ENCODE assay signal across 14 cellular contexts in the genomic region with DNA sequence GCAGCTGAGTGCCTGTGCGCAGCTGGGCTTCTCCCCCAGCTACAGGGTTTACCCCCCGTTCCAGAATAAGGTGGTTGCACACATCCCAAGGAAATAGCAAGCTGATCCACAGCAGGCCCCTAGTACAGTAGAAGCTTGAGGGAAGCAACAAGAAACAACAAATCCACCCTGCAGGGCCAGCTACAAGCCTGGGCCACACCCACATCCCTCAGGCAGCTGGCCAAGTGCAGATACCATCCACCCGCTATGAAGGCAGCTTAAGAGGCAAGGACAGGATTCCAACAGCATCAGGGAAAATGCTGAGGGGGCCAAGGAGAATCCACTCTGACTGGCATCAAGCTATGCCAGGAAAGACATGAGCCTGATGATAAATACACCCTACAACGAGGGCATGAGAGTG.
A peak's percentile ranks its signal among the peaks of the same experiment; 100 is the strongest.
DNase-seq lines count a peak whose midpoint lies in the region; ATAC-seq, FAIRE-seq and TF ChIP-seq lines count a peak whose summit lies in the region.
"Had no signal": no experiment of that assay in that cellular context is flagged by ENCODE, and none has a peak within 500 bp of the region (broad histone marks: within the 10 kb centered on the region; RNA-seq: fewer than 3 reads in every experiment).

No MANE protein-coding gene starts in this region.

- no peaks in the 10 kb centered on the region for H4K20me1 ChIP-seq in fibroblast of lung (ENCODE audit: control insufficient read depth, extremely low read depth, insufficient read depth, low read length)

- H3K36me3 Mint-ChIP-seq in nephron (ENCODE audit: low read depth), result no peaks in the 10 kb centered on the region
- H3K36me3 Mint-ChIP-seq: activated naive CD8-positive, alpha-beta T cell treated with anti-CD3 and anti-CD28 coated beads for 36 hours; CD4-positive, alpha-beta memory T cell had no signal

- H3K9me3 ChIP-seq in fibroblast of lung (ENCODE audit: control insufficient read depth, insufficient read depth, low read depth, low read length), result no peaks in the 10 kb centered on the region

- peaks cover 42% of the 10 kb centered on the region for H3K4me1 Mint-ChIP-seq in nephron
- H3K4me1 Mint-ChIP-seq: activated naive CD8-positive, alpha-beta T cell treated with anti-CD3 and anti-CD28 coated beads for 36 hours had no signal

- H3K27me3 ChIP-seq in fibroblast of lung (ENCODE audit: control insufficient read depth, insufficient read depth, low read length), result no peaks in the 10 kb centered on the region

- H3K9me3 Mint-ChIP-seq in nephron, result no peaks in the 10 kb centered on the region
- H3K9me3 Mint-ChIP-seq: activated naive CD8-positive, alpha-beta T cell treated with anti-CD3 and anti-CD28 coated beads for 36 hours; CD4-positive, alpha-beta memory T cell had no signal

- DNase-seq in AG09319 (ENCODE audit: extremely low read depth, low read depth) (peak; percentile 7), LNCaP clone FGC (ENCODE audit: low read depth) (peak; percentile 17), fibroblast of lung (ENCODE audit: low read depth in 2 of 2) (peak; percentile 19 to 71), NCI-H345 (lab: John Stamatoyannopoulos, UW) (no peak), GM19239 (ENCODE audit: insufficient read length, low spot score) (no peak)
- DNase-seq: activated CD4-positive, alpha-beta T cell treated with anti-CD3 and anti-CD28 coated beads for 1 hour; activated naive CD8-positive, alpha-beta T cell treated with anti-CD3 and anti-CD28 coated beads for 36 hours; CD4-positive, alpha-beta memory T cell; NCI-H1048; stimulated activated CD4-positive, alpha-beta T cell treated with anti-CD3 and anti-CD28 coated beads, Interleukin-12 subunit alpha, Interleukin-12 subunit beta, amount 100 ng/mL, for 4 hours; stimulated activated naive CD4-positive, alpha-beta T cell had no signal

- H3K79me2 ChIP-seq in fibroblast of lung (ENCODE audit: control insufficient read depth, insufficient read depth, low read length), result no peaks in the 10 kb centered on the region

- H3K9ac ChIP-seq in fibroblast of lung (ENCODE audit: insufficient read depth, low read length), result no peak overlapping the region

- H3K4me3 Mint-ChIP-seq in nephron, result peak overlapping the region in 2 of 3 experiments; percentile 14 to 21
- H3K4me3 Mint-ChIP-seq: activated naive CD8-positive, alpha-beta T cell treated with anti-CD3 and anti-CD28 coated beads for 36 hours; CD4-positive, alpha-beta memory T cell had no signal

- no peak for TF ChIP-seq CTCF in AG09319 (IDR thresholded peaks at IDR 0.05; ENCODE audit: low read depth, low read length)
- TF ChIP-seq CTCF in LNCaP clone FGC (IDR thresholded peaks at IDR 0.05; ENCODE audit: control insufficient read depth, extremely low read depth, insufficient read depth), result no peak
- TF ChIP-seq CTCF in fibroblast of lung (conservative IDR thresholded peaks at IDR 0.05 in 1 of 2, IDR thresholded peaks at IDR 0.05 in 1 of 2; ENCODE audit: low read depth in 1 of 2, low read length in 2 of 2), result no peak
- TF ChIP-seq CTCF in nephron (IDR thresholded peaks at IDR 0.05; ENCODE audit: unreplicated experiment in 3 of 3), result no peak

- no peak for ATAC-seq in HG03520 (IDR thresholded peaks at IDR 0.05; ENCODE audit: unreplicated experiment)
- no peak for ATAC-seq in HG03571 (IDR thresholded peaks at IDR 0.05; ENCODE audit: unreplicated experiment)

- FAIRE-seq in GM19239 (lab: Jason Lieb, UNC), result no peak

- H2AFZ ChIP-seq in fibroblast of lung (ENCODE audit: low read length), result no peak overlapping the region

- peak overlapping the region in 2 of 3 experiments; percentile 17 to 69 for H3K27ac Mint-ChIP-seq in nephron
- H3K27ac Mint-ChIP-seq: activated naive CD8-positive, alpha-beta T cell treated with anti-CD3 and anti-CD28 coated beads for 36 hours had no signal

- H3K4me1 ChIP-seq in fibroblast of lung (ENCODE audit: control insufficient read depth, extremely low read depth, insufficient read depth, low read length), result no peaks in the 10 kb centered on the region

- no peak overlapping the region for H3K27ac ChIP-seq in fibroblast of lung (ENCODE audit: insufficient read depth, low read length)

- H3K4me3 ChIP-seq in LNCaP clone FGC (ENCODE audit: low read depth, low read length), result no peak overlapping the region
- H3K4me3 ChIP-seq in fibroblast of lung (replicated peaks in 1 of 4; ENCODE audit: control extremely low read depth in 1 of 4, insufficient read depth in 1 of 4, low read depth in 3 of 4, low read length in 4 of 4), result no peak overlapping the region

- H3K27me3 Mint-ChIP-seq in nephron (ENCODE audit: low read depth), result peaks cover 3% of the 10 kb centered on the region
- H3K27me3 Mint-ChIP-seq: activated naive CD8-positive, alpha-beta T cell treated with anti-CD3 and anti-CD28 coated beads for 36 hours had no signal

- H3K36me3 ChIP-seq in fibroblast of lung (ENCODE audit: control insufficient read depth, insufficient read depth, low read length), result no peaks in the 10 kb centered on the region

- H3K4me2 ChIP-seq in fibroblast of lung (ENCODE audit: extremely low read depth, insufficient read depth, low read length), result no peak overlapping the region

Comparison
In these comparisons a context has a peak if more than half of its experiments do, and no peak if none do; other contexts are left out.
1. DNase-seq: peak in AG09319 (single experiment), LNCaP clone FGC (single experiment) and fibroblast of lung (2 of 2); none in NCI-H345 (single experiment) and GM19239 (single experiment).